In genomic region chr22:24253126-24253525, GRCh38 we compare ENCODE assay signal across 11 cellular contexts. TPM values are rescaled to one million over a fixed set of nuclear protein-coding genes. Genes with fewer than 3 reads are reported as not detected.
DNase-seq lines count a peak whose midpoint lies in the region; ATAC-seq and TF ChIP-seq lines count a peak whose summit lies in the region.
"Not testable (repeated sequence)": the region's sequence is repeated elsewhere in the genome, so short reads cannot be mapped to it uniquely, and the experiment has no call there.
"Had no signal": no experiment of that assay in that cellular context is flagged by ENCODE, and none has a peak within 500 bp of the region (broad histone marks: within the 10 kb centered on the region; RNA-seq: fewer than 3 reads in every experiment).

No MANE protein-coding gene starts in this region.

- not testable (repeated sequence) for H3K27me3 Mint-ChIP-seq in dendritic cell treated with granulocyte-macrophage colony-stimulating factor and Interleukin-4, amounts not matched to agents 40 ng/mL and 50 ng/mL, for 4 days

- ATAC-seq in lower lobe of right lung, sciatic nerve, upper lobe of right lung: not testable (repeated sequence)

- H3K4me3 Mint-ChIP-seq in dendritic cell treated with granulocyte-macrophage colony-stimulating factor and Interleukin-4, amounts not matched to agents 40 ng/mL and 50 ng/mL, for 4 days: not testable (repeated sequence)

- not testable (repeated sequence) for H3K36me3 ChIP-seq in lower lobe of right lung, upper lobe of right lung

- TF ChIP-seq CTCF in lower lobe of right lung (IDR thresholded peaks at IDR 0.05); upper lobe of right lung (IDR thresholded peaks at IDR 0.05): not testable (repeated sequence)

- intact Hi-C loops in dendritic cell treated with granulocyte-macrophage colony-stimulating factor and Interleukin-4, amounts not matched to agents 40 ng/mL and 50 ng/mL, for 4 days (cut with micrococcal nuclease); lower lobe of right lung (cut with DNase I); sciatic nerve (cut with DNase I); upper lobe of right lung (cut with DNase I): not testable (repeated sequence)

- not testable (repeated sequence) for H3K27ac ChIP-seq in lower lobe of right lung, upper lobe of right lung

- H3K36me3 Mint-ChIP-seq in dendritic cell treated with granulocyte-macrophage colony-stimulating factor and Interleukin-4, amounts not matched to agents 40 ng/mL and 50 ng/mL, for 4 days (ENCODE audit: low read depth): not testable (repeated sequence)

- H3K27ac Mint-ChIP-seq in dendritic cell treated with granulocyte-macrophage colony-stimulating factor and Interleukin-4, amounts not matched to agents 40 ng/mL and 50 ng/mL, for 4 days: peak overlapping the region; percentile 23

- not testable (repeated sequence) for H3K27me3 ChIP-seq in lower lobe of right lung (ENCODE audit: low read depth); upper lobe of right lung

- H3K9me3 Mint-ChIP-seq in dendritic cell treated with granulocyte-macrophage colony-stimulating factor and Interleukin-4, amounts not matched to agents 40 ng/mL and 50 ng/mL, for 4 days: not testable (repeated sequence)

- peak; percentile 20 for DNase-seq in lower lobe of right lung
- peak; percentile 5 for DNase-seq in sciatic nerve (ENCODE audit: low spot score)
- peak; percentile 34 for DNase-seq in upper lobe of right lung

- H3K9me3 ChIP-seq in lower lobe of right lung, upper lobe of right lung: not testable (repeated sequence)

- H3K4me3 ChIP-seq in lower lobe of right lung, upper lobe of right lung: not testable (repeated sequence)

- H3K4me1 ChIP-seq in lower lobe of right lung, upper lobe of right lung: not testable (repeated sequence)

- H3K4me1 Mint-ChIP-seq in dendritic cell treated with granulocyte-macrophage colony-stimulating factor and Interleukin-4, amounts not matched to agents 40 ng/mL and 50 ng/mL, for 4 days (ENCODE audit: low read depth): not testable (repeated sequence)

RNA-seq across cellular contexts. Expression of gene GGT5, which starts 8.2 kb away (rescaled TPM):
- total RNA-seq in lower lobe of right lung (29.4 TPM), sciatic nerve (38.2 TPM), upper lobe of right lung (66.5 TPM)
- total RNA-seq: A673; CD4-positive, alpha-beta memory T cell; CD4-positive, CD25-positive, alpha-beta regulatory T cell; CD8-positive, alpha-beta memory T cell; Daoy; G401; GM12878 had no signal

RNA-seq across cellular contexts. Expression of gene SPECC1L, which starts 17.5 kb away (rescaled TPM):
- total RNA-seq in lower lobe of right lung: 69.9 TPM
- total RNA-seq in sciatic nerve: 86.2 TPM
- total RNA-seq in upper lobe of right lung: 87.1 TPM
